Comparison of ENCODE assay signal across 9 cellular contexts in genomic region chr17:66192378-66192687, GRCh38. TPM values are rescaled to one million over a fixed set of nuclear protein-coding genes. Genes with fewer than 3 reads are reported as not detected.
DNase-seq lines count a peak whose midpoint lies in the region; ATAC-seq and TF ChIP-seq lines count a peak whose summit lies in the region.
"Had no signal": no experiment of that assay in that cellular context is flagged by ENCODE, and none has a peak within 500 bp of the region (broad histone marks: within the 10 kb centered on the region; RNA-seq: fewer than 3 reads in every experiment).

No MANE protein-coding gene starts in this region.

- peak overlapping the region; percentile 69 for H3K27ac Mint-ChIP-seq in activated CD8-positive, alpha-beta memory T cell treated with anti-CD3 and anti-CD28 coated beads, Interleukin-2, amount 10 ng/mL, durations not matched to agents 7 days and 5 days
- peak overlapping the region; percentile 79 for H3K27ac Mint-ChIP-seq in activated naive CD8-positive, alpha-beta T cell treated with anti-CD3 and anti-CD28 coated beads, Interleukin-2, amount 50 U/mL, for 24 hours

- peak overlapping the region; percentile 42 for H3K27ac ChIP-seq in layer of hippocampus (ENCODE audit: low read depth, low read length)
- H3K27ac ChIP-seq in thoracic aorta: peak overlapping the region; percentile 22 to 75

- no peaks in the 10 kb centered on the region for H3K9me3 Mint-ChIP-seq in activated CD8-positive, alpha-beta memory T cell treated with anti-CD3 and anti-CD28 coated beads, Interleukin-2, amount 10 ng/mL, durations not matched to agents 7 days and 5 days (ENCODE audit: low read depth)
- no peaks in the 10 kb centered on the region for H3K9me3 Mint-ChIP-seq in activated naive CD8-positive, alpha-beta T cell treated with anti-CD3 and anti-CD28 coated beads, Interleukin-2, amount 50 U/mL, for 24 hours

- H3K27me3 ChIP-seq in layer of hippocampus (ENCODE audit: control insufficient read depth, insufficient read depth, low read length) (no peaks in the 10 kb centered on the region), thoracic aorta (replicated peaks; ENCODE audit: insufficient read depth) (no peaks in the 10 kb centered on the region)

- TF ChIP-seq CTCF in thoracic aorta (IDR thresholded peaks at IDR 0.05): no peak

- CTCF ChIA-PET in activated CD8-positive, alpha-beta memory T cell treated with anti-CD3 and anti-CD28 coated beads, Interleukin-2, amount 10 ng/mL, durations not matched to agents 7 days and 5 days (lab: Charles Lee): interaction anchor here (1.8 kb wide), 1 partner anchor 375 kb away, joined by 4 read pairs; no protein-coding TSS in a partner anchor

- no peaks in the 10 kb centered on the region for H3K9me3 ChIP-seq in thoracic aorta

- H3K27me3 Mint-ChIP-seq in activated CD8-positive, alpha-beta memory T cell treated with anti-CD3 and anti-CD28 coated beads, Interleukin-2, amount 10 ng/mL, durations not matched to agents 7 days and 5 days: no peaks in the 10 kb centered on the region
- H3K27me3 Mint-ChIP-seq in activated naive CD8-positive, alpha-beta T cell treated with anti-CD3 and anti-CD28 coated beads, Interleukin-2, amount 50 U/mL, for 24 hours: no peaks in the 10 kb centered on the region

- peaks cover 17 to 23% of the 10 kb centered on the region in 2 donors for H3K4me1 ChIP-seq in thoracic aorta (ENCODE audit: control insufficient read depth in 1 of 2, low read depth in 2 of 2)

- H3K36me3 Mint-ChIP-seq in activated CD8-positive, alpha-beta memory T cell treated with anti-CD3 and anti-CD28 coated beads, Interleukin-2, amount 10 ng/mL, durations not matched to agents 7 days and 5 days: no peaks in the 10 kb centered on the region
- no peaks in the 10 kb centered on the region for H3K36me3 Mint-ChIP-seq in activated naive CD8-positive, alpha-beta T cell treated with anti-CD3 and anti-CD28 coated beads, Interleukin-2, amount 50 U/mL, for 24 hours (ENCODE audit: low read depth)

- peak overlapping the region; percentile 93 for H3K4me3 ChIP-seq in thoracic aorta

- ATAC-seq in activated CD8-positive, alpha-beta memory T cell treated with anti-CD3 and anti-CD28 coated beads, Interleukin-2, amount 10 ng/mL, durations not matched to agents 7 days and 5 days: no peak
- no peak for ATAC-seq in activated naive CD8-positive, alpha-beta T cell treated with anti-CD3 and anti-CD28 coated beads, Interleukin-2, amount 50 U/mL, for 24 hours
- ATAC-seq in thoracic aorta (ENCODE audit: insufficient number of reproducible peaks, low FRiP score, low read depth): peak; percentile 57
- ATAC-seq in HG03520 (IDR thresholded peaks at IDR 0.05; ENCODE audit: unreplicated experiment): no peak
- ATAC-seq in HG03196 (IDR thresholded peaks at IDR 0.05; ENCODE audit: unreplicated experiment): no peak

- peak overlapping the region; percentile 84 for H3K4me3 Mint-ChIP-seq in activated CD8-positive, alpha-beta memory T cell treated with anti-CD3 and anti-CD28 coated beads, Interleukin-2, amount 10 ng/mL, durations not matched to agents 7 days and 5 days
- H3K4me3 Mint-ChIP-seq in activated naive CD8-positive, alpha-beta T cell treated with anti-CD3 and anti-CD28 coated beads, Interleukin-2, amount 50 U/mL, for 24 hours: peak overlapping the region; percentile 82

- peaks cover 12% of the 10 kb centered on the region for H3K4me1 Mint-ChIP-seq in activated CD8-positive, alpha-beta memory T cell treated with anti-CD3 and anti-CD28 coated beads, Interleukin-2, amount 10 ng/mL, durations not matched to agents 7 days and 5 days
- peaks cover 17% of the 10 kb centered on the region for H3K4me1 Mint-ChIP-seq in activated naive CD8-positive, alpha-beta T cell treated with anti-CD3 and anti-CD28 coated beads, Interleukin-2, amount 50 U/mL, for 24 hours

- no peaks in the 10 kb centered on the region for H3K36me3 ChIP-seq in thoracic aorta

- DNase-seq in activated CD8-positive, alpha-beta memory T cell treated with anti-CD3 and anti-CD28 coated beads, Interleukin-2, amount 10 ng/mL, durations not matched to agents 7 days and 5 days: no peak
- no peak for DNase-seq in activated CD8-positive, alpha-beta memory T cell treated with anti-CD3 and anti-CD28 coated beads, Interleukin-2, amount 50 U/mL, for 48 hours
- DNase-seq in activated naive CD8-positive, alpha-beta T cell treated with anti-CD3 and anti-CD28 coated beads, Interleukin-2, amount 50 U/mL, for 24 hours: no peak
- DNase-seq in thoracic aorta (ENCODE audit: low spot score): peak; percentile 2
- DNase-seq in NCI-H2029 (lab: John Stamatoyannopoulos, UW): no peak

RNA-seq across cellular contexts. Expression of gene CEP112, which starts 0.4 kb away (rescaled TPM):
- 1 to 10 TPM; 3.1 to 5.0 TPM for total RNA-seq in activated CD8-positive, alpha-beta memory T cell treated with anti-CD3 and anti-CD28 coated beads, Interleukin-2, amount 10 ng/mL, durations not matched to agents 7 days and 5 days
- 10 to 100 TPM; 13.4 to 19.0 TPM for total RNA-seq in thoracic aorta

RNA-seq across cellular contexts. Expression of gene APOH, which starts 36.9 kb away (rescaled TPM):
- total RNA-seq in activated CD8-positive, alpha-beta memory T cell treated with anti-CD3 and anti-CD28 coated beads, Interleukin-2, amount 10 ng/mL, durations not matched to agents 7 days and 5 days: not detected
- not detected for total RNA-seq in thoracic aorta
- total RNA-seq: SK-MEL-5 had no signal
